1 cellular context compared by ENCODE assay signal in the genomic region with DNA sequence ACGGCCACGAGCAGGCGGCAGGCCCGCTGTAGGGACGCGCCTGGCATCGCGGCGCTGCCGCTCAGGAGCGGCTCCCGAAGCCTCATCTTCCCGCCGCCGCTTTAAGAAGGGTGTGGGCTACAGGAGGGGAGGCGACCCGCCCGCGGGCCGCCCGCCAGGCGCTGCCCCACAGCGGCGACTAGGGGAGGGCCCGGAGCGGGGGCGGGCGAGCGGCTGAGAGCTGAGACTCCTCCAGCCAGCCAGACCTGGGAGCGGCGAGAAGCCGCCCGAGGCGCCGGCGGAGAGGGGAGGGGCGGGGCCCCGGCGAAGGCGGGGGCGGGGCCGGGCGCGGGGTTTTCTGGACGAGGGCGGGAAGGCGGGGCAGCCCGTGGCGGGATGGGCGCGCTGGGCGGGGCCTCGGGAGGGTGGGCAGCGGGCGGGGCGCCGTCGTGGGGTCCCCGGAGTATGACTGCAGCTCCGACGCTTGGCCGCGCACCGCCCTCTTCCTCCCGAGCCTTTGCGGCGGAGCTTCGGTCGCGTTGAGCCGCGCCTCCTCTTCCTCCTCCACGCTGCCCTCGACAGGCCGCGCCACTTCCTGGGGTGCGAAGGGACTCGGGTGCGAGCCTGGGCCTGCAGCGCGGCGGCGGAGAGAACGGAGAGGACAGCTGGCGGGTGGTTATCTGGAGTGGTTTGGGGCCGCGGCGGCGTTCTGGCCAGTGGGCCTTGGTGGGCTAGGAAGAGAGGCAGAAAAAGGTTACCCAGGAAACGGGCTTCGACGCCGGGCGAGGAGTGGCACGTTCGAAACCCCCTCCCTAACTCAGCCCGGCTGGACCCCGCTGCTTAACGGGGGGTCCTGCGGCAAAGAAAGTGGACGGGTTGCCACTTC.
A peak's percentile ranks its signal among the peaks of the same experiment; 100 is the strongest.
TF ChIP-seq lines count a peak whose summit lies in the region.

A gene with protein sequence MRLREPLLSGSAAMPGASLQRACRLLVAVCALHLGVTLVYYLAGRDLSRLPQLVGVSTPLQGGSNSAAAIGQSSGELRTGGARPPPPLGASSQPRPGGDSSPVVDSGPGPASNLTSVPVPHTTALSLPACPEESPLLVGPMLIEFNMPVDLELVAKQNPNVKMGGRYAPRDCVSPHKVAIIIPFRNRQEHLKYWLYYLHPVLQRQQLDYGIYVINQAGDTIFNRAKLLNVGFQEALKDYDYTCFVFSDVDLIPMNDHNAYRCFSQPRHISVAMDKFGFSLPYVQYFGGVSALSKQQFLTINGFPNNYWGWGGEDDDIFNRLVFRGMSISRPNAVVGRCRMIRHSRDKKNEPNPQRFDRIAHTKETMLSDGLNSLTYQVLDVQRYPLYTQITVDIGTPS (minus strand): TSS at position 253 of the 865 bp plus-strand sequence. CDS start 167 bp downstream, at position 86.

TF ChIP-seq in K562, 482 proteins besides CTCF, POLR2A, EP300 and RAD21 (continued from another document and continues in another):
- TF ChIP-seq, protein P1, sequence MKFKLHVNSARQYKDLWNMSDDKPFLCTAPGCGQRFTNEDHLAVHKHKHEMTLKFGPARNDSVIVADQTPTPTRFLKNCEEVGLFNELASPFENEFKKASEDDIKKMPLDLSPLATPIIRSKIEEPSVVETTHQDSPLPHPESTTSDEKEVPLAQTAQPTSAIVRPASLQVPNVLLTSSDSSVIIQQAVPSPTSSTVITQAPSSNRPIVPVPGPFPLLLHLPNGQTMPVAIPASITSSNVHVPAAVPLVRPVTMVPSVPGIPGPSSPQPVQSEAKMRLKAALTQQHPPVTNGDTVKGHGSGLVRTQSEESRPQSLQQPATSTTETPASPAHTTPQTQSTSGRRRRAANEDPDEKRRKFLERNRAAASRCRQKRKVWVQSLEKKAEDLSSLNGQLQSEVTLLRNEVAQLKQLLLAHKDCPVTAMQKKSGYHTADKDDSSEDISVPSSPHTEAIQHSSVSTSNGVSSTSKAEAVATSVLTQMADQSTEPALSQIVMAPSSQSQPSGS (CRISPR knock-in tag; IDR thresholded peaks at IDR 0.05): no peak
- TF ChIP-seq ZKSCAN3 (CRISPR knock-in tag; IDR thresholded peaks at IDR 0.05) (no peak), ZNF695 (CRISPR knock-in tag; IDR thresholded peaks at IDR 0.05) (no peak), CCNT2 (IDR thresholded peaks at IDR 0.05; ENCODE audit: borderline replicate concordance, extremely low read depth, insufficient read length, low read depth, low read length) (peak; percentile 80), TOE1 (IDR thresholded peaks at IDR 0.05; ENCODE audit: borderline replicate concordance) (no peak), TOE1 (CRISPR knock-in tag; IDR thresholded peaks at IDR 0.05; ENCODE audit: borderline replicate concordance, low read depth) (no peak), ZNF124 (CRISPR knock-in tag; IDR thresholded peaks at IDR 0.05) (no peak), ZNF133 (CRISPR knock-in tag; IDR thresholded peaks at IDR 0.05) (no peak), SAFB (IDR thresholded peaks at IDR 0.05; ENCODE audit: borderline replicate concordance, low read depth, low read length) (no peak), HOXB6 (CRISPR knock-in tag; IDR thresholded peaks at IDR 0.05; ENCODE audit: borderline replicate concordance) (no peak), MYC (IDR thresholded peaks at IDR 0.05; ENCODE audit: low read depth, low read length) (0 out of 2 replicates have a peak, but pooled peaks have one; percentile 30), MYC (CRISPR knock-in tag; IDR thresholded peaks at IDR 0.05; ENCODE audit: borderline replicate concordance, low read depth) (0 out of 2 replicates have a peak, but pooled peaks have one; percentile 42), ZNF431 (CRISPR knock-in tag; IDR thresholded peaks at IDR 0.05) (no peak), ARID1B (IDR thresholded peaks at IDR 0.05) (peak; percentile 15; the same call in 1 of the 2 replicates), RBM22 (IDR thresholded peaks at IDR 0.05; ENCODE audit: low read depth, low read length, poor library complexity, severe bottlenecking) (peak; percentile 2), SRSF7 (optimal IDR thresholded peaks at IDR 0.05; ENCODE audit: low read depth, low read length) (no peak), SREBF1 (IDR thresholded peaks at IDR 0.05; ENCODE audit: borderline replicate concordance, low read depth, low read length) (no peak), HEY1 (CRISPR knock-in tag; IDR thresholded peaks at IDR 0.05; ENCODE audit: borderline replicate concordance) (no peak), BRD9 (IDR thresholded peaks at IDR 0.05; ENCODE audit: low read depth, partially characterized antibody) (no peak), FIP1L1 (IDR thresholded peaks at IDR 0.05; ENCODE audit: low read depth, low read length, poor library complexity, severe bottlenecking) (peak; percentile 42), ZBTB7A (IDR thresholded peaks at IDR 0.05; ENCODE audit: borderline replicate concordance, control insufficient read depth, low read depth, low read length) (peak; percentile 84; the same call in 1 of the 2 replicates), ZNF165 (CRISPR knock-in tag; IDR thresholded peaks at IDR 0.05; ENCODE audit: borderline replicate concordance) (no peak), SMAD4 (CRISPR knock-in tag; conservative IDR thresholded peaks at IDR 0.05) (peak; percentile 10)
- TF ChIP-seq, protein P2, sequence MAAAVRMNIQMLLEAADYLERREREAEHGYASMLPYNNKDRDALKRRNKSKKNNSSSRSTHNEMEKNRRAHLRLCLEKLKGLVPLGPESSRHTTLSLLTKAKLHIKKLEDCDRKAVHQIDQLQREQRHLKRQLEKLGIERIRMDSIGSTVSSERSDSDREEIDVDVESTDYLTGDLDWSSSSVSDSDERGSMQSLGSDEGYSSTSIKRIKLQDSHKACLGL (CRISPR knock-in tag; IDR thresholded peaks at IDR 0.05; ENCODE audit: borderline replicate concordance, poor library complexity, severe bottlenecking): no peak
- TF ChIP-seq, protein P3, sequence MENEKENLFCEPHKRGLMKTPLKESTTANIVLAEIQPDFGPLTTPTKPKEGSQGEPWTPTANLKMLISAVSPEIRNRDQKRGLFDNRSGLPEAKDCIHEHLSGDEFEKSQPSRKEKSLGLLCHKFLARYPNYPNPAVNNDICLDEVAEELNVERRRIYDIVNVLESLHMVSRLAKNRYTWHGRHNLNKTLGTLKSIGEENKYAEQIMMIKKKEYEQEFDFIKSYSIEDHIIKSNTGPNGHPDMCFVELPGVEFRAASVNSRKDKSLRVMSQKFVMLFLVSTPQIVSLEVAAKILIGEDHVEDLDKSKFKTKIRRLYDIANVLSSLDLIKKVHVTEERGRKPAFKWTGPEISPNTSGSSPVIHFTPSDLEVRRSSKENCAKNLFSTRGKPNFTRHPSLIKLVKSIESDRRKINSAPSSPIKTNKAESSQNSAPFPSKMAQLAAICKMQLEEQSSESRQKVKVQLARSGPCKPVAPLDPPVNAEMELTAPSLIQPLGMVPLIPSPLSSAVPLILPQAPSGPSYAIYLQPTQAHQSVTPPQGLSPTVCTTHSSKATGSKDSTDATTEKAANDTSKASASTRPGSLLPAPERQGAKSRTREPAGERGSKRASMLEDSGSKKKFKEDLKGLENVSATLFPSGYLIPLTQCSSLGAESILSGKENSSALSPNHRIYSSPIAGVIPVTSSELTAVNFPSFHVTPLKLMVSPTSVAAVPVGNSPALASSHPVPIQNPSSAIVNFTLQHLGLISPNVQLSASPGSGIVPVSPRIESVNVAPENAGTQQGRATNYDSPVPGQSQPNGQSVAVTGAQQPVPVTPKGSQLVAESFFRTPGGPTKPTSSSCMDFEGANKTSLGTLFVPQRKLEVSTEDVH (IDR thresholded peaks at IDR 0.05; ENCODE audit: low read depth, partially characterized antibody): no peak
- TF ChIP-seq, protein P4, sequence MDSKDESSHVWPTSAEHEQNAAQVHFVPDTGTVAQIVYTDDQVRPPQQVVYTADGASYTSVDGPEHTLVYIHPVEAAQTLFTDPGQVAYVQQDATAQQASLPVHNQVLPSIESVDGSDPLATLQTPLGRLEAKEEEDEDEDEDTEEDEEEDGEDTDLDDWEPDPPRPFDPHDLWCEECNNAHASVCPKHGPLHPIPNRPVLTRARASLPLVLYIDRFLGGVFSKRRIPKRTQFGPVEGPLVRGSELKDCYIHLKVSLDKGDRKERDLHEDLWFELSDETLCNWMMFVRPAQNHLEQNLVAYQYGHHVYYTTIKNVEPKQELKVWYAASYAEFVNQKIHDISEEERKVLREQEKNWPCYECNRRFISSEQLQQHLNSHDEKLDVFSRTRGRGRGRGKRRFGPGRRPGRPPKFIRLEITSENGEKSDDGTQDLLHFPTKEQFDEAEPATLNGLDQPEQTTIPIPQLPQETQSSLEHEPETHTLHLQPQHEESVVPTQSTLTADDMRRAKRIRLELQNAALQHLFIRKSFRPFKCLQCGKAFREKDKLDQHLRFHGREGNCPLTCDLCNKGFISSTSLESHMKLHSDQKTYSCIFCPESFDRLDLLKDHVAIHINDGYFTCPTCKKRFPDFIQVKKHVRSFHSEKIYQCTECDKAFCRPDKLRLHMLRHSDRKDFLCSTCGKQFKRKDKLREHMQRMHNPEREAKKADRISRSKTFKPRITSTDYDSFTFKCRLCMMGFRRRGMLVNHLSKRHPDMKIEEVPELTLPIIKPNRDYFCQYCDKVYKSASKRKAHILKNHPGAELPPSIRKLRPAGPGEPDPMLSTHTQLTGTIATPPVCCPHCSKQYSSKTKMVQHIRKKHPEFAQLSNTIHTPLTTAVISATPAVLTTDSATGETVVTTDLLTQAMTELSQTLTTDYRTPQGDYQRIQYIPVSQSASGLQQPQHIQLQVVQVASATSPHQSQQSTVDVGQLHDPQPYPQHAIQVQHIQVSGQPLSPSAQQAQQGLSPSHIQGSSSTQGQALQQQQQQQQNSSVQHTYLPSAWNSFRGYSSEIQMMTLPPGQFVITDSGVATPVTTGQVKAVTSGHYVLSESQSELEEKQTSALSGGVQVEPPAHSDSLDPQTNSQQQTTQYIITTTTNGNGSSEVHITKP (IDR thresholded peaks at IDR 0.05; ENCODE audit: partially characterized antibody): no peak
- TF ChIP-seq, protein P5, sequence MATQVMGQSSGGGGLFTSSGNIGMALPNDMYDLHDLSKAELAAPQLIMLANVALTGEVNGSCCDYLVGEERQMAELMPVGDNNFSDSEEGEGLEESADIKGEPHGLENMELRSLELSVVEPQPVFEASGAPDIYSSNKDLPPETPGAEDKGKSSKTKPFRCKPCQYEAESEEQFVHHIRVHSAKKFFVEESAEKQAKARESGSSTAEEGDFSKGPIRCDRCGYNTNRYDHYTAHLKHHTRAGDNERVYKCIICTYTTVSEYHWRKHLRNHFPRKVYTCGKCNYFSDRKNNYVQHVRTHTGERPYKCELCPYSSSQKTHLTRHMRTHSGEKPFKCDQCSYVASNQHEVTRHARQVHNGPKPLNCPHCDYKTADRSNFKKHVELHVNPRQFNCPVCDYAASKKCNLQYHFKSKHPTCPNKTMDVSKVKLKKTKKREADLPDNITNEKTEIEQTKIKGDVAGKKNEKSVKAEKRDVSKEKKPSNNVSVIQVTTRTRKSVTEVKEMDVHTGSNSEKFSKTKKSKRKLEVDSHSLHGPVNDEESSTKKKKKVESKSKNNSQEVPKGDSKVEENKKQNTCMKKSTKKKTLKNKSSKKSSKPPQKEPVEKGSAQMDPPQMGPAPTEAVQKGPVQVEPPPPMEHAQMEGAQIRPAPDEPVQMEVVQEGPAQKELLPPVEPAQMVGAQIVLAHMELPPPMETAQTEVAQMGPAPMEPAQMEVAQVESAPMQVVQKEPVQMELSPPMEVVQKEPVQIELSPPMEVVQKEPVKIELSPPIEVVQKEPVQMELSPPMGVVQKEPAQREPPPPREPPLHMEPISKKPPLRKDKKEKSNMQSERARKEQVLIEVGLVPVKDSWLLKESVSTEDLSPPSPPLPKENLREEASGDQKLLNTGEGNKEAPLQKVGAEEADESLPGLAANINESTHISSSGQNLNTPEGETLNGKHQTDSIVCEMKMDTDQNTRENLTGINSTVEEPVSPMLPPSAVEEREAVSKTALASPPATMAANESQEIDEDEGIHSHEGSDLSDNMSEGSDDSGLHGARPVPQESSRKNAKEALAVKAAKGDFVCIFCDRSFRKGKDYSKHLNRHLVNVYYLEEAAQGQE (CRISPR knock-in tag; IDR thresholded peaks at IDR 0.05; ENCODE audit: low read depth): 0 out of 2 replicates have a peak, but pooled peaks have one; percentile 45
- TF ChIP-seq, protein P6, sequence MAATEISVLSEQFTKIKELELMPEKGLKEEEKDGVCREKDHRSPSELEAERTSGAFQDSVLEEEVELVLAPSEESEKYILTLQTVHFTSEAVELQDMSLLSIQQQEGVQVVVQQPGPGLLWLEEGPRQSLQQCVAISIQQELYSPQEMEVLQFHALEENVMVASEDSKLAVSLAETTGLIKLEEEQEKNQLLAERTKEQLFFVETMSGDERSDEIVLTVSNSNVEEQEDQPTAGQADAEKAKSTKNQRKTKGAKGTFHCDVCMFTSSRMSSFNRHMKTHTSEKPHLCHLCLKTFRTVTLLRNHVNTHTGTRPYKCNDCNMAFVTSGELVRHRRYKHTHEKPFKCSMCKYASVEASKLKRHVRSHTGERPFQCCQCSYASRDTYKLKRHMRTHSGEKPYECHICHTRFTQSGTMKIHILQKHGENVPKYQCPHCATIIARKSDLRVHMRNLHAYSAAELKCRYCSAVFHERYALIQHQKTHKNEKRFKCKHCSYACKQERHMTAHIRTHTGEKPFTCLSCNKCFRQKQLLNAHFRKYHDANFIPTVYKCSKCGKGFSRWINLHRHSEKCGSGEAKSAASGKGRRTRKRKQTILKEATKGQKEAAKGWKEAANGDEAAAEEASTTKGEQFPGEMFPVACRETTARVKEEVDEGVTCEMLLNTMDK (IDR thresholded peaks at IDR 0.05; ENCODE audit: borderline replicate concordance, insufficient read depth, low read depth, low read length, poor library complexity, severe bottlenecking): no peak
